Comparison of ENCODE assay signal across 8 cellular contexts in the genomic region with DNA sequence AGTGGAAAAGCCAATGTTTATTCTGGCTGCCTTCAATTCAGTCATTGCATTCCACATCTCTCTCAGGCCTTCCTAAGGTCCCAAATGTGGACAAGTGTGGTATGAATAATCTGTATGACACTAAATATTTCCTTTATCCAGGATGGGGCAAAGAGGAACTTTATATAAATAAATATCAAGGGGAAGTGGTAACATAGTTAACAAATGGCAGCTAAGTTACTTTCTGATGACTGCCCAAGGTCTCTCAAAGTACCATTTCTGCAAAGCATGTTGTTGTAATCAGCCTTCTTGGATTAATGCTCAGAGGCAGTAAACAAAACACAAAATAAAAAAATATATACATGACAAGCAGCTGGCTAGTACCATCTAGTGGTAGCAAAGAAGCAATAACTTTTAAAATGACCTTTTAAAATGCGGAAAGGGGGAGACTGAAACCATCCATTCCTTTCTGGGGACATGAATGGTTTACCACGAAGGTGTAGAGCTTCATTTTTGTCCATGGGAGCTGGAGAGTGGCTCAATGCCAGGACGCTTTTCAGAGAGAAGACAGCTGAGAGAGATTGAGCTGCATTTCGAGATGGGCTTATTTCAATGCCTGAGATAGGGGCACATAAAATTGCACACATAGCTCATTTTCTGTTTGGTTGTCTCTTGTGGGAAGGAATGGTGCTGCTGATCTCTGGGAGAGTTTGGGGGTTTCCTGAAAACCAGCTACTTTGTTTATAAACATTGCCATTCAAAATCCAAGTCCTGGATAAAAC.
DNase-seq lines count a peak whose midpoint lies in the region; ATAC-seq, FAIRE-seq and TF ChIP-seq lines count a peak whose summit lies in the region.

No MANE protein-coding gene starts in this region.

- H3K79me2 ChIP-seq in OCI-LY3 (ENCODE audit: low read length), result no peaks in the 10 kb centered on the region

- H3K9ac ChIP-seq in OCI-LY3 (ENCODE audit: low read length), result peak overlapping the region; percentile 15; the same call in 1 of the 2 replicates

- no peak for TF ChIP-seq EP300 in sigmoid colon (IDR thresholded peaks at IDR 0.05)

- TF ChIP-seq POLR2A in sigmoid colon (IDR thresholded peaks at IDR 0.05) (no peak), H54 (IDR thresholded peaks at IDR 0.05; ENCODE audit: low read depth, low read length) (no peak)

- intact Hi-C loops in A673 (cut with micrococcal nuclease; ENCODE audit: unreplicated experiment), result loop anchor here (5.0 to 10.0 kb wide), 3 partner anchors 145 to 1088 kb away; no protein-coding TSS in a partner anchor
- intact Hi-C loops in sigmoid colon (cut with DNase I), result loop anchor here (10.0 kb wide), 1 partner anchor 1088 kb away; no protein-coding TSS in a partner anchor

- POLR2A ChIA-PET in A673 (lab: Charles Lee; ENCODE audit: low non-redundant PET), result no interaction called here

- CTCF ChIA-PET in A673 (lab: Charles Lee), result no interaction called here

- no peaks in the 10 kb centered on the region for H3K4me1 ChIP-seq in A673 (ENCODE audit: insufficient read depth, low read length, poor library complexity, severe bottlenecking)
- H3K4me1 ChIP-seq in OCI-LY3 (ENCODE audit: low read length), result peaks cover 49% of the 10 kb centered on the region
- peaks cover 0 to 12% (median 10%) of the 10 kb centered on the region in 4 donors for H3K4me1 ChIP-seq in sigmoid colon

- TF ChIP-seq CTCF in A673 (conservative IDR thresholded peaks at IDR 0.05; ENCODE audit: low read depth, low read length), result peak; percentile 67
- TF ChIP-seq CTCF in OCI-LY3 (IDR thresholded peaks at IDR 0.05; ENCODE audit: low read depth, low read length), result peak; percentile 91
- TF ChIP-seq CTCF in fibroblast of the aortic adventitia (IDR thresholded peaks at IDR 0.05; ENCODE audit: insufficient read depth, low read length), result peak; percentile 70
- peak; percentile 24 to 61 (median 48) for TF ChIP-seq CTCF in sigmoid colon (IDR thresholded peaks at IDR 0.05)

- no peak overlapping the region for H3K4me3 ChIP-seq in A673 (ENCODE audit: low read depth, low read length, poor library complexity, severe bottlenecking)
- peak overlapping the region; percentile 56 for H3K4me3 ChIP-seq in OCI-LY3 (ENCODE audit: low read length)
- H3K4me3 ChIP-seq in fibroblast of the aortic adventitia (ENCODE audit: low read depth, low read length), result no peak overlapping the region
- H3K4me3 ChIP-seq in sigmoid colon, result no peak overlapping the region

- H3K27ac ChIP-seq in A673 (ENCODE audit: low read depth, low read length, poor library complexity, severe bottlenecking), result no peak overlapping the region
- H3K27ac ChIP-seq in OCI-LY3 (ENCODE audit: low read length), result no peak overlapping the region
- no peak overlapping the region for H3K27ac ChIP-seq in sigmoid colon

- DNase-seq in A673 (ENCODE audit: low spot score), result peak; percentile 22
- peak; percentile 62 for DNase-seq in fibroblast of the aortic adventitia (ENCODE audit: low read depth)
- no peak for DNase-seq in sigmoid colon
- DNase-seq in H54 (ENCODE audit: insufficient read length, low spot score), result no peak
- no peak for DNase-seq in putamen (ENCODE audit: low spot score)
- DNase-seq in epidermal melanocyte (ENCODE audit: insufficient read length, low spot score), result no peak

- peak; percentile 59 for ATAC-seq in GM19035 (IDR thresholded peaks at IDR 0.05; ENCODE audit: unreplicated experiment)

- H2AFZ ChIP-seq in OCI-LY3 (ENCODE audit: low read depth, low read length), result no peak overlapping the region

- WGBS in sigmoid colon, 2 donors, result 14 to 38% methylated on average over 4 of the region's 4 CpGs

- H3K36me3 ChIP-seq in A673 (ENCODE audit: insufficient read depth, low read length, poor library complexity, severe bottlenecking) (no peaks in the 10 kb centered on the region), OCI-LY3 (replicated peaks; ENCODE audit: low read depth, low read length) (no peaks in the 10 kb centered on the region), sigmoid colon (no peaks in the 10 kb centered on the region)

- peak overlapping the region; percentile 65 for H3K4me2 ChIP-seq in OCI-LY3 (ENCODE audit: low read length)

- H3K9me3 ChIP-seq in A673 (ENCODE audit: low read depth, low read length, poor library complexity, severe bottlenecking) (no peaks in the 10 kb centered on the region), OCI-LY3 (ENCODE audit: insufficient read depth, low read length) (peaks cover 12% of the 10 kb centered on the region; the same call in 1 of the 2 replicates), sigmoid colon (no peaks in the 10 kb centered on the region)

- no TSS peak for BruUV-seq in A673 (replicated peaks; lab: Mats Ljungman, UMichigan)

- FAIRE-seq in H54 (lab: Jason Lieb, UNC), result no peak

- H4K20me1 ChIP-seq in OCI-LY3 (ENCODE audit: insufficient read depth, low read length), result no peaks in the 10 kb centered on the region

- peaks cover 4% of the 10 kb centered on the region for H3K27me3 ChIP-seq in A673 (replicated peaks; ENCODE audit: insufficient read depth, low read depth, low read length, poor library complexity)
- H3K27me3 ChIP-seq in OCI-LY3 (ENCODE audit: low read depth, low read length), result no peaks in the 10 kb centered on the region
- H3K27me3 ChIP-seq in sigmoid colon, result no peaks in the 10 kb centered on the region

Comparison
In these comparisons a context has a peak if more than half of its experiments do, and no peak if none do; other contexts are left out.
1. DNase-seq: peak in A673 (single experiment) and fibroblast of the aortic adventitia (single experiment); none in sigmoid colon (single experiment), H54 (single experiment), putamen (single experiment) and epidermal melanocyte (single experiment).
2. Peak in every context shown above with its lines, with median percentiles within 50 percentile points of each other: CTCF ChIP-seq.